In genomic region chr12:112535017-112535416, GRCh38 we compare ENCODE assay signal across 1 cellular context.
TF ChIP-seq lines count a peak whose summit lies in the region.

No MANE protein-coding gene starts in this region.

TF ChIP-seq in K562, 482 proteins besides CTCF, POLR2A, EP300 and RAD21 (continued from another document):
- TF ChIP-seq RREB1 (CRISPR knock-in tag; IDR thresholded peaks at IDR 0.05) (no peak), POU5F1 (IDR thresholded peaks at IDR 0.05; ENCODE audit: borderline replicate concordance, low read depth, low read length, partially characterized antibody) (no peak), SLC30A9 (CRISPR knock-in tag; IDR thresholded peaks at IDR 0.05) (no peak)
TF ChIP-seq in K562: peak in this region for 0.
